Comparison of ENCODE assay signal across 9 cellular contexts in the genomic region with DNA sequence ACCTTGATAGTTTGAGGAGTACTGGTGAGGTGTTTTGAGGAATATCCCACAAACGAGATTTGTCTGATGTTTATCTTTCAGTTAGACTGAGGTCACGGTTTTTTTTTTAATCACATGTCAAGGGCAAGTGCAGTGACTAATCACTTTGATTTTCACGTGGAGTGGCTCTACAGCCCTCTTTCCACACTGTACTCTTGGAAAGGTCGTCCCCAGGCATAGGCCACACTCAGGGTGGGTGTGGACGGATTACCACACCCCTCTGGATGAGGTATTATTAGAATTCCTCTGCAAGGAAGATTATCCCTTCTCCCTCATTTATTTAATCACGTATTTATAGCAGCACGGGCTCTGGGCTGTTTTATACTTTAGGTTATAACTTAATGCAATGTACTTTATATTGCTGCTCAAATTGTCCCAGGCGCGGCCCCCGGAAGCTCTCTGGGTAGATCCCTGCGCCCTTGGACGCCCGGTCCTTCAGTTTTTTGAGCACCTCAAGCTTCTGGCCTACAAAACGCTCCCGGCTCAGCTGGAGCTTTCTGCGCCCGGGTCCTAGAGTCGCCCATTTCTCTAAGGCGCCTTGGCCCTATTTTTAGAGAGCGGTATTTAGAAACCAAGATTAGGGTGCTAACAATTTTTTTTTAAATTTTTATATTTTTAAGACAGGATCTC. TPM values are rescaled to one million over a fixed set of nuclear protein-coding genes. Genes with fewer than 3 reads are reported as not detected.
DNase-seq lines count a peak whose midpoint lies in the region; ATAC-seq, FAIRE-seq and TF ChIP-seq lines count a peak whose summit lies in the region.
"Had no signal": no experiment of that assay in that cellular context is flagged by ENCODE, and none has a peak within 500 bp of the region (broad histone marks: within the 10 kb centered on the region; RNA-seq: fewer than 3 reads in every experiment).

No MANE protein-coding gene starts in this region.

- intact Hi-C loops in thyroid gland (cut with DNase I), result no loop called here

- 0 to 1% methylated on average over 20 of the region's 20 CpGs for WGBS in thyroid gland, 2 donors

- no peak for TF ChIP-seq CTCF in D721Med (IDR thresholded peaks at IDR 0.05; ENCODE audit: insufficient read depth, missing control alignments)
- TF ChIP-seq CTCF in nephron (IDR thresholded peaks at IDR 0.05; ENCODE audit: unreplicated experiment in 3 of 3), result peak in 1 of 3 experiments; percentile 35
- TF ChIP-seq CTCF in thyroid gland (IDR thresholded peaks at IDR 0.05), result no peak

- DNase-seq in D721Med (ENCODE audit: insufficient read length, low spot score) (peak; percentile 40), NOMO-1 treated with DMSO at 0.1 percent for 48 hours (lab: John Stamatoyannopoulos, UW; ENCODE audit: unreplicated experiment) (peak; percentile 88), fibroblast of gingiva (ENCODE audit: low read depth) (peak; percentile 79), thyroid gland (peak; percentile 82 to 83)
- no peak for DNase-seq in activated T-cell treated with anti-CD3 and anti-CD28 coated beads, Interleukin-2, amount 50 U/mL, for 24 hours

- H3K9me3 ChIP-seq in thyroid gland, result no peaks in the 10 kb centered on the region

- H3K4me1 Mint-ChIP-seq in activated T-cell treated with anti-CD3 and anti-CD28 coated beads, Interleukin-2, amount 50 U/mL, for 24 hours (ENCODE audit: low read depth), result peaks cover 49% of the 10 kb centered on the region
- peaks cover 24% of the 10 kb centered on the region for H3K4me1 Mint-ChIP-seq in nephron

- no peaks in the 10 kb centered on the region for H3K27me3 ChIP-seq in thyroid gland

- ATAC-seq in GM21360 (IDR thresholded peaks at IDR 0.05; ENCODE audit: unreplicated experiment) (peak; percentile 70), HG03575 (IDR thresholded peaks at IDR 0.05; ENCODE audit: extremely low read depth, insufficient number of reproducible peaks, low FRiP score, unreplicated experiment) (peak; percentile 38)

- peak overlapping the region; percentile 86 for H3K4me3 Mint-ChIP-seq in activated T-cell treated with anti-CD3 and anti-CD28 coated beads, Interleukin-2, amount 50 U/mL, for 24 hours
- peak overlapping the region; percentile 93 to 97 (median 95) for H3K4me3 Mint-ChIP-seq in nephron

- H3K4me3 ChIP-seq in thyroid gland (replicated peaks in 1 of 3), result peak overlapping the region; percentile 14 to 89 (median 82)

- H3K27ac Mint-ChIP-seq in activated T-cell treated with anti-CD3 and anti-CD28 coated beads, Interleukin-2, amount 50 U/mL, for 24 hours, result peak overlapping the region; percentile 95
- peak overlapping the region; percentile 74 to 96 (median 95) for H3K27ac Mint-ChIP-seq in nephron

- FAIRE-seq in D721Med (lab: Jason Lieb, UNC), result no peak
- FAIRE-seq: frontal cortex had no signal

- no peaks in the 10 kb centered on the region for H3K36me3 ChIP-seq in thyroid gland

- no peak for TF ChIP-seq POLR2A in thyroid gland (IDR thresholded peaks at IDR 0.05)

- peak overlapping the region; percentile 86 to 97 (median 92) for H3K27ac ChIP-seq in thyroid gland

- H3K4me1 ChIP-seq in thyroid gland, result peaks cover 14 to 18% of the 10 kb centered on the region in 2 donors

- H3K27me3 Mint-ChIP-seq in activated T-cell treated with anti-CD3 and anti-CD28 coated beads, Interleukin-2, amount 50 U/mL, for 24 hours, result no peaks in the 10 kb centered on the region
- H3K27me3 Mint-ChIP-seq in nephron (ENCODE audit: low read depth), result no peaks in the 10 kb centered on the region

- H3K9me3 Mint-ChIP-seq in activated T-cell treated with anti-CD3 and anti-CD28 coated beads, Interleukin-2, amount 50 U/mL, for 24 hours, result no peaks in the 10 kb centered on the region
- no peaks in the 10 kb centered on the region for H3K9me3 Mint-ChIP-seq in nephron

- peaks cover 35% of the 10 kb centered on the region for H3K36me3 Mint-ChIP-seq in activated T-cell treated with anti-CD3 and anti-CD28 coated beads, Interleukin-2, amount 50 U/mL, for 24 hours (ENCODE audit: low read depth)
- H3K36me3 Mint-ChIP-seq in nephron (ENCODE audit: low read depth), result peaks cover 5% of the 10 kb centered on the region

RNA-seq across cellular contexts. Expression of gene PLEKHB2, which starts 0.5 kb away (rescaled TPM):
- total RNA-seq in thyroid gland, result 100 to 1,000 TPM in 2 of 4 donors, 10 to 100 TPM in 2; 87.3 to 122 (median 103) TPM

RNA-seq across cellular contexts. Expression of gene FAM168B, which starts 11.4 kb away (rescaled TPM):
- total RNA-seq in thyroid gland, result 100 to 1,000 TPM; 110 to 156 (median 146) TPM
